In genomic region chr11:83521647-83522596, GRCh38 we compare ENCODE assay signal across 8 cellular contexts.
DNase-seq lines count a peak whose midpoint lies in the region; ATAC-seq and TF ChIP-seq lines count a peak whose summit lies in the region.

No MANE protein-coding gene starts in this region.

- no peaks in the 10 kb centered on the region for H3K79me2 ChIP-seq in fibroblast of lung (ENCODE audit: control insufficient read depth, insufficient read depth, low read length)

- H3K36me3 ChIP-seq in fibroblast of lung (ENCODE audit: control insufficient read depth, insufficient read depth, low read length) (no peaks in the 10 kb centered on the region), stomach (no peaks in the 10 kb centered on the region)

- H3K4me3 ChIP-seq in AG04450 (ENCODE audit: low read depth, low read length) (no peak overlapping the region), fibroblast of lung (replicated peaks in 1 of 4; ENCODE audit: control extremely low read depth in 1 of 4, insufficient read depth in 1 of 4, low read depth in 3 of 4, low read length in 4 of 4) (no peak overlapping the region), stomach (no peak overlapping the region)

- no peak overlapping the region for H3K27ac ChIP-seq in AG04450 (ENCODE audit: low read depth, low read length)
- H3K27ac ChIP-seq in fibroblast of lung (ENCODE audit: insufficient read depth, low read length), result no peak overlapping the region
- H3K27ac ChIP-seq in stomach, result no peak overlapping the region

- DNase-seq in AG04450 (ENCODE audit: low read depth, low spot score), result no peak
- peak; percentile 98 for DNase-seq in NCI-H69 (lab: John Stamatoyannopoulos, UW)
- peak; percentile 7 to 36 for DNase-seq in fibroblast of lung (ENCODE audit: low read depth in 2 of 2)
- no peak for DNase-seq in NCI-H1048 (lab: John Stamatoyannopoulos, UW)
- no peak for DNase-seq in stomach
- DNase-seq in stimulated activated CD4-positive, alpha-beta T cell treated with anti-CD3 and anti-CD28 coated beads, Interleukin-4, amount 100 ng/mL, for 4 hours, result no peak

- POLR2A ChIA-PET in AG04450 (lab: Yijun Ruan, JAX), result no interaction called here

- ATAC-seq in GM18868 (IDR thresholded peaks at IDR 0.05; ENCODE audit: unreplicated experiment) (peak; percentile 44), HG03432 (IDR thresholded peaks at IDR 0.05; ENCODE audit: unreplicated experiment) (no peak)

- CTCF ChIA-PET in AG04450 (lab: Charles Lee), result interaction anchor here (0.5 to 4.1 kb wide), 8 partner anchors 12 to 298 kb away, joined by 4 to 34 read pairs (median 4); no protein-coding TSS in a partner anchor

- H3K4me1 ChIP-seq in fibroblast of lung (ENCODE audit: control insufficient read depth, extremely low read depth, insufficient read depth, low read length) (no peaks in the 10 kb centered on the region), stomach (peaks cover 0 to 9% (median 0%) of the 10 kb centered on the region in 4 donors)

- TF ChIP-seq CTCF in AG04450 (IDR thresholded peaks at IDR 0.05; ENCODE audit: low read depth, low read length), result peak; percentile 53
- peak; percentile 41 to 53 for TF ChIP-seq CTCF in fibroblast of lung (conservative IDR thresholded peaks at IDR 0.05 in 1 of 2, IDR thresholded peaks at IDR 0.05 in 1 of 2; ENCODE audit: low read depth in 1 of 2, low read length in 2 of 2)
- no peak for TF ChIP-seq CTCF in stomach (IDR thresholded peaks at IDR 0.05)

- TF ChIP-seq EP300 in stomach (IDR thresholded peaks at IDR 0.05), result no peak

- no peak for TF ChIP-seq POLR2A in stomach (IDR thresholded peaks at IDR 0.05)

- H4K20me1 ChIP-seq in fibroblast of lung (ENCODE audit: control insufficient read depth, extremely low read depth, insufficient read depth, low read length), result no peaks in the 10 kb centered on the region

- no peak overlapping the region for H2AFZ ChIP-seq in fibroblast of lung (ENCODE audit: low read length)

- H3K9me3 ChIP-seq in AG04450 (ENCODE audit: control insufficient read depth, insufficient read depth, low read length) (peaks cover 3% of the 10 kb centered on the region; the same call in 1 of the 2 replicates), fibroblast of lung (ENCODE audit: control insufficient read depth, insufficient read depth, low read depth, low read length) (no peaks in the 10 kb centered on the region), stomach (peaks cover 0 to 8% (median 2%) of the 10 kb centered on the region in 4 donors)

- intact Hi-C loops in stomach (cut with DNase I; ENCODE audit: low total_unique reads), result no loop called here

- H3K4me2 ChIP-seq in fibroblast of lung (ENCODE audit: extremely low read depth, insufficient read depth, low read length), result no peak overlapping the region

- no peaks in the 10 kb centered on the region for H3K27me3 ChIP-seq in AG04450 (ENCODE audit: control insufficient read depth, insufficient read depth, low read length)
- no peaks in the 10 kb centered on the region for H3K27me3 ChIP-seq in fibroblast of lung (ENCODE audit: control insufficient read depth, insufficient read depth, low read length)
- H3K27me3 ChIP-seq in stomach, result no peaks in the 10 kb centered on the region

- 65 to 75% (median 72%) methylated on average over 8 of the region's 8 CpGs for WGBS in stomach, 5 donors

- no peak overlapping the region for H3K9ac ChIP-seq in fibroblast of lung (ENCODE audit: insufficient read depth, low read length)

Comparison
In these comparisons a context has a peak if more than half of its experiments do, and no peak if none do; other contexts are left out.
1. DNase-seq: peak in NCI-H69 (single experiment) and fibroblast of lung (2 of 2); none in AG04450 (single experiment), NCI-H1048 (single experiment), stomach (single experiment) and stimulated activated CD4-positive, alpha-beta T cell treated with anti-CD3 and anti-CD28 coated beads, Interleukin-4, amount 100 ng/mL, for 4 hours (0 of 2).
2. CTCF ChIP-seq: peak in AG04450 (single experiment) and fibroblast of lung (2 of 2); none in stomach (0 of 7).